Comparison of ENCODE assay signal across 12 cellular contexts in the genomic region with DNA sequence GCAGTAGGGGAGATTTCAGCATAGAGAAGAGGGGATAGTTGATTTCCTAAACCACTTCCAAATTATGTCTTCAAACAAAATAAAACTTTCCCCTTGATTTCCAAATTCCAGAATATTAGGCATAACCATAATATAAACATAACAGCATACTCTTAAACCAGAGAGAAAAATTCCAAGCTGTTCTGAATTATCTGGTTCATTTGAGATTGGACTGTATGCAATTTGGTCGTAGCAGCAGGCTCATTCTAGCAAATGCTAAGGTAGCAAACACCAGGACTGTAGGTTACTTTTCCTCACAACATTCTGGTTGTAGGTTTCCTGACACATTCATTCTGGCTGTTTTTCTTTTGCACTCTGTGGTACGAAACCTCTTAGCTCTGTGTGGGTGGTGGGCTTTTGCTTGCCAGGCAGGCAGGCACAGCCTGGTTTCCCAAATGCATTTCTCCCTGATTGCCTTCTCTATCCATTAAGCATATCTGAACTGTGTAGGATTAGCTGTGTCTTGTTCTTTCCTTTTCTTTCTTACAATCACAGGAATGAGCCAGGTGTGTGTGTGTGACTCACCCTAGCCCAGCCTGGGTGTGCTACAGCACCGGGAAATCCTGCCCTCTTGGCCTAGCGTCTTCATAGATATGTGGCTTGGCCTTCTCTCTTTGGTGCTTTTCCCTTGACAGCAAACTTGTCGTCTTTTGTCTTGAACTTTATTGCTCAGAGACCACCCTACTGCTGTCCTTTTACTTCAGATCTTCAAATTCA.
DNase-seq lines count a peak whose midpoint lies in the region; ATAC-seq and TF ChIP-seq lines count a peak whose summit lies in the region.
"Had no signal": no experiment of that assay in that cellular context is flagged by ENCODE, and none has a peak within 500 bp of the region (broad histone marks: within the 10 kb centered on the region; RNA-seq: fewer than 3 reads in every experiment).

No MANE protein-coding gene starts in this region.

- H3K4me3 Mint-ChIP-seq in MCF 10A (ENCODE audit: unreplicated experiment), result peak overlapping the region; percentile 20
- H3K4me3 Mint-ChIP-seq: effector memory CD8-positive, alpha-beta T cell had no signal

- H3K27me3 Mint-ChIP-seq in MCF 10A (ENCODE audit: insufficient read depth, unreplicated experiment), result no peaks in the 10 kb centered on the region
- H3K27me3 Mint-ChIP-seq: effector memory CD8-positive, alpha-beta T cell had no signal

- H3K27ac ChIP-seq in breast epithelium (no peak overlapping the region), sigmoid colon (no peak overlapping the region)
- H3K27ac ChIP-seq: SK-N-MC had no signal

- H3K27ac Mint-ChIP-seq in MCF 10A (ENCODE audit: low read depth, unreplicated experiment), result peak overlapping the region; percentile 2
- H3K27ac Mint-ChIP-seq: effector memory CD8-positive, alpha-beta T cell had no signal

- H3K4me1 ChIP-seq in breast epithelium, result no peaks in the 10 kb centered on the region
- peaks cover 32% of the 10 kb centered on the region for H3K4me1 ChIP-seq in adipocyte (ENCODE audit: control insufficient read depth, insufficient read depth, low read length)
- H3K4me1 ChIP-seq in BE2C, result peaks cover 13% of the 10 kb centered on the region
- peaks cover 0 to 31% (median 15%) of the 10 kb centered on the region in 4 donors for H3K4me1 ChIP-seq in sigmoid colon

- no peaks in the 10 kb centered on the region for H3K27me3 ChIP-seq in breast epithelium
- no peaks in the 10 kb centered on the region for H3K27me3 ChIP-seq in adipocyte (replicated peaks; ENCODE audit: control insufficient read depth, insufficient read depth, low read length)
- no peaks in the 10 kb centered on the region for H3K27me3 ChIP-seq in BE2C
- no peaks in the 10 kb centered on the region for H3K27me3 ChIP-seq in sigmoid colon

- CTCF ChIA-PET in MCF 10A (lab: Yijun Ruan, JAX), result no interaction called here

- no TSS peak for BruUV-seq in MCF 10A (replicated peaks; lab: Mats Ljungman, UMichigan)

- H3K9me3 Mint-ChIP-seq in MCF 10A (ENCODE audit: unreplicated experiment), result no peaks in the 10 kb centered on the region
- H3K9me3 Mint-ChIP-seq: effector memory CD8-positive, alpha-beta T cell had no signal

- no peaks in the 10 kb centered on the region for H3K36me3 ChIP-seq in breast epithelium
- H3K36me3 ChIP-seq in adipocyte (ENCODE audit: control insufficient read depth, insufficient read depth, low read length, severe bottlenecking), result no peaks in the 10 kb centered on the region
- no peaks in the 10 kb centered on the region for H3K36me3 ChIP-seq in BE2C
- no peaks in the 10 kb centered on the region for H3K36me3 ChIP-seq in sigmoid colon

- H3K9me3 ChIP-seq in breast epithelium (no peaks in the 10 kb centered on the region), adipocyte (ENCODE audit: control insufficient read depth, low read length) (no peaks in the 10 kb centered on the region), BE2C (no peaks in the 10 kb centered on the region), sigmoid colon (no peaks in the 10 kb centered on the region)

- TF ChIP-seq POLR2A in breast epithelium (IDR thresholded peaks at IDR 0.05), result no peak
- no peak for TF ChIP-seq POLR2A in sigmoid colon (IDR thresholded peaks at IDR 0.05)

- intact Hi-C loops in MCF 10A (cut with micrococcal nuclease) (no loop called here), breast epithelium (cut with DNase I; ENCODE audit: low total_unique reads) (no loop called here), sigmoid colon (cut with DNase I) (no loop called here)

- H3K4me3 ChIP-seq in breast epithelium, result no peak overlapping the region
- no peak overlapping the region for H3K4me3 ChIP-seq in adipocyte (ENCODE audit: low read length)
- H3K4me3 ChIP-seq in BE2C (ENCODE audit: low read depth, low read length), result no peak overlapping the region
- no peak overlapping the region for H3K4me3 ChIP-seq in sigmoid colon
- H3K4me3 ChIP-seq: SK-N-MC had no signal

- DNase-seq in MCF 10A (ENCODE audit: unreplicated experiment) (peak; percentile 68), breast epithelium (ENCODE audit: low spot score in 2 of 2) (no peak), adipocyte (ENCODE audit: low read depth) (peak; percentile 86), kidney tubule cell (ENCODE audit: low spot score) (peak; percentile 61), NCI-H1417 (lab: John Stamatoyannopoulos, UW) (no peak), BE2C (no peak), sigmoid colon (no peak)
- DNase-seq: activated CD8-positive, alpha-beta memory T cell treated with anti-CD3 and anti-CD28 coated beads, Interleukin-2, amount 50 U/mL, for 48 hours; effector memory CD8-positive, alpha-beta T cell; NCI-H2081 had no signal

- POLR2A ChIA-PET in MCF 10A (lab: Yijun Ruan, JAX), result interaction anchor here (0.7 to 1.5 kb wide), 4 partner anchors 18 to 76 kb away, joined by 3 read pairs; no protein-coding TSS in a partner anchor

- H3K36me3 Mint-ChIP-seq in MCF 10A (ENCODE audit: insufficient read depth, unreplicated experiment), result peaks cover 16% of the 10 kb centered on the region

- WGBS in sigmoid colon, 2 donors, result 31 to 62% methylated on average over 5 of the region's 5 CpGs

- peaks cover 34% of the 10 kb centered on the region for H3K4me1 Mint-ChIP-seq in MCF 10A (ENCODE audit: insufficient read depth, unreplicated experiment)

- TF ChIP-seq CTCF in MCF 10A (IDR thresholded peaks at IDR 0.05; ENCODE audit: unreplicated experiment) (no peak), breast epithelium (IDR thresholded peaks at IDR 0.05) (no peak), BE2C (IDR thresholded peaks at IDR 0.05; ENCODE audit: low read depth, low read length) (no peak), sigmoid colon (IDR thresholded peaks at IDR 0.05) (no peak)

- ATAC-seq in HG03095 (IDR thresholded peaks at IDR 0.05; ENCODE audit: unreplicated experiment), result no peak
- ATAC-seq: effector memory CD8-positive, alpha-beta T cell had no signal

- no peak for TF ChIP-seq EP300 in sigmoid colon (IDR thresholded peaks at IDR 0.05)

- no peak overlapping the region for H3K9ac ChIP-seq in adipocyte (ENCODE audit: low read length)

Comparison
In these comparisons a context has a peak if more than half of its experiments do, and no peak if none do; other contexts are left out.
1. DNase-seq: peak in MCF 10A (single experiment), adipocyte (single experiment) and kidney tubule cell (single experiment); none in breast epithelium (0 of 2), NCI-H1417 (0 of 3), BE2C (single experiment) and sigmoid colon (single experiment).